Comparison of ENCODE assay signal across 8 cellular contexts in the genomic region with DNA sequence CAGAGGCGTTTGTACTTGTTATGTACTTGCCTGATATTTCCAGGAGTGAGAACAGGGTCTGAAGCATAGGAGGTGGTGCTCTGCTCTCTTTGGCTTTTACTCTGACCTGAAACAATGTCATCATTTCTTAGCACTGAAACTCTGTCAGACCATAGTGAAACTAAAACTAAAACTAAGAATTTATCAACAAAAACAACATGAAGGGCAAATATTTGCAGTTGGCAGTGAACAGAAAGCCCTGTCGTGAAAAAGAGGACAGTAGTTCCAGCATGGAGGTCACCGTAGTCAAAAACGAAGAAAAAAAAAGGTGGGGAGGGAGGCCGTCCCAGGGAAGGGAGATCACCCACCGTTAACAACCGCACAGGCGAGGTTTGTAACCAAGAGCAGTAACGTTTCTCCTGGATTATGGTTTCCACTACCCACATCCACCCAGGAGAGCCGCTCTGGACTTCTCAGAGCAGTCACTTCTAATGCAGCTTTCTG.
A peak's percentile ranks its signal among the peaks of the same experiment; 100 is the strongest.
DNase-seq lines count a peak whose midpoint lies in the region; ATAC-seq lines count a peak whose summit lies in the region.

No MANE protein-coding gene starts in this region.

- 42% methylated on average over 10 of the region's 10 CpGs for WGBS in urinary bladder

- ATAC-seq in GM19023 (IDR thresholded peaks at IDR 0.05; ENCODE audit: unreplicated experiment) (peak; percentile 75), HG02973 (IDR thresholded peaks at IDR 0.05; ENCODE audit: unreplicated experiment) (peak; percentile 76)

- DNase-seq in activated T-helper 1 cell treated with anti-CD3 and anti-CD28 coated beads, Interleukin-12 subunit alpha, Interleukin-12 subunit beta, Interleukin-2, Interleukin-4 antibody, amounts not matched to agents 30 ng/mL and 10 ng/mL and 1 ng/mL, durations not matched to agents 14 hours and 24 hours and 36 hours (ENCODE audit: low spot score), result no peak
- peak; percentile 12 for DNase-seq in left kidney (ENCODE audit: low read depth, low spot score)
- DNase-seq in DMS114 treated with DMSO at 0.1 percent for 48 hours (lab: John Stamatoyannopoulos, UW; ENCODE audit: unreplicated experiment), result no peak
- DNase-seq in HT-29 (ENCODE audit: low spot score), result no peak
- DNase-seq in mucosa of gallbladder (ENCODE audit: low spot score), result no peak

- H3K27ac Mint-ChIP-seq in activated T-helper 1 cell treated with anti-CD3 and anti-CD28 coated beads, Interleukin-12 subunit alpha, Interleukin-12 subunit beta, Interleukin-2, Interleukin-4 antibody, amounts not matched to agents 30 ng/mL and 10 ng/mL and 1 ng/mL, durations not matched to agents 14 hours and 24 hours and 36 hours, result peak overlapping the region; percentile 81

- H3K4me3 ChIP-seq in urinary bladder (ENCODE audit: low read depth, low read length), result peak overlapping the region; percentile 46

- H3K4me3 Mint-ChIP-seq in activated T-helper 1 cell treated with anti-CD3 and anti-CD28 coated beads, Interleukin-12 subunit alpha, Interleukin-12 subunit beta, Interleukin-2, Interleukin-4 antibody, amounts not matched to agents 30 ng/mL and 10 ng/mL and 1 ng/mL, durations not matched to agents 14 hours and 24 hours and 36 hours, result peak overlapping the region; percentile 66

- H3K27me3 Mint-ChIP-seq in activated T-helper 1 cell treated with anti-CD3 and anti-CD28 coated beads, Interleukin-12 subunit alpha, Interleukin-12 subunit beta, Interleukin-2, Interleukin-4 antibody, amounts not matched to agents 30 ng/mL and 10 ng/mL and 1 ng/mL, durations not matched to agents 14 hours and 24 hours and 36 hours (ENCODE audit: insufficient read depth), result peaks cover 5% of the 10 kb centered on the region

- H3K4me1 ChIP-seq in urinary bladder (ENCODE audit: insufficient read depth), result no peaks in the 10 kb centered on the region

- intact Hi-C loops in activated T-helper 1 cell treated with anti-CD3 and anti-CD28 coated beads, Interleukin-12 subunit alpha, Interleukin-12 subunit beta, Interleukin-2, Interleukin-4 antibody, amounts not matched to agents 30 ng/mL and 10 ng/mL and 1 ng/mL, durations not matched to agents 14 hours and 24 hours and 36 hours (cut with micrococcal nuclease), result loop anchor here (1.0 to 10.0 kb wide), 4 partner anchors 208 to 616 kb away; no protein-coding TSS in a partner anchor

- no peaks in the 10 kb centered on the region for H3K36me3 Mint-ChIP-seq in activated T-helper 1 cell treated with anti-CD3 and anti-CD28 coated beads, Interleukin-12 subunit alpha, Interleukin-12 subunit beta, Interleukin-2, Interleukin-4 antibody, amounts not matched to agents 30 ng/mL and 10 ng/mL and 1 ng/mL, durations not matched to agents 14 hours and 24 hours and 36 hours (ENCODE audit: low read depth)

- no peak overlapping the region for H3K27ac ChIP-seq in urinary bladder (ENCODE audit: low read depth)

- H3K36me3 ChIP-seq in urinary bladder (ENCODE audit: insufficient read depth), result no peaks in the 10 kb centered on the region

- H3K9me3 Mint-ChIP-seq in activated T-helper 1 cell treated with anti-CD3 and anti-CD28 coated beads, Interleukin-12 subunit alpha, Interleukin-12 subunit beta, Interleukin-2, Interleukin-4 antibody, amounts not matched to agents 30 ng/mL and 10 ng/mL and 1 ng/mL, durations not matched to agents 14 hours and 24 hours and 36 hours, result peaks cover 4% of the 10 kb centered on the region

- H3K4me1 Mint-ChIP-seq in activated T-helper 1 cell treated with anti-CD3 and anti-CD28 coated beads, Interleukin-12 subunit alpha, Interleukin-12 subunit beta, Interleukin-2, Interleukin-4 antibody, amounts not matched to agents 30 ng/mL and 10 ng/mL and 1 ng/mL, durations not matched to agents 14 hours and 24 hours and 36 hours (ENCODE audit: low read depth), result peaks cover 23% of the 10 kb centered on the region
